ENCODE assay signal across 2 cellular contexts in genomic region chr16:63018581-63019223, GRCh38.
A peak's percentile ranks its signal among the peaks of the same experiment; 100 is the strongest.
TF ChIP-seq lines count a peak whose summit lies in the region.

No MANE protein-coding gene starts in this region.

TF ChIP-seq in liver, 16 proteins besides CTCF, POLR2A, EP300 and RAD21 (continued from another document):
- TF ChIP-seq, protein P1, sequence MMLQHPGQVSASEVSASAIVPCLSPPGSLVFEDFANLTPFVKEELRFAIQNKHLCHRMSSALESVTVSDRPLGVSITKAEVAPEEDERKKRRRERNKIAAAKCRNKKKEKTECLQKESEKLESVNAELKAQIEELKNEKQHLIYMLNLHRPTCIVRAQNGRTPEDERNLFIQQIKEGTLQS (IDR thresholded peaks at IDR 0.05), result peak; percentile 35
- no peak for TF ChIP-seq HNF4G (IDR thresholded peaks at IDR 0.05)

TF ChIP-seq in HepG2, 621 proteins besides CTCF, POLR2A, EP300 and RAD21 (continued from another document):
- no peak for TF ChIP-seq KDM5B (CRISPR knock-in tag; IDR thresholded peaks at IDR 0.05; ENCODE audit: borderline replicate concordance)
- TF ChIP-seq ATF7-NPFF (CRISPR knock-in tag; IDR thresholded peaks at IDR 0.05; ENCODE audit: low read depth), result no peak
- TF ChIP-seq, protein P2, sequence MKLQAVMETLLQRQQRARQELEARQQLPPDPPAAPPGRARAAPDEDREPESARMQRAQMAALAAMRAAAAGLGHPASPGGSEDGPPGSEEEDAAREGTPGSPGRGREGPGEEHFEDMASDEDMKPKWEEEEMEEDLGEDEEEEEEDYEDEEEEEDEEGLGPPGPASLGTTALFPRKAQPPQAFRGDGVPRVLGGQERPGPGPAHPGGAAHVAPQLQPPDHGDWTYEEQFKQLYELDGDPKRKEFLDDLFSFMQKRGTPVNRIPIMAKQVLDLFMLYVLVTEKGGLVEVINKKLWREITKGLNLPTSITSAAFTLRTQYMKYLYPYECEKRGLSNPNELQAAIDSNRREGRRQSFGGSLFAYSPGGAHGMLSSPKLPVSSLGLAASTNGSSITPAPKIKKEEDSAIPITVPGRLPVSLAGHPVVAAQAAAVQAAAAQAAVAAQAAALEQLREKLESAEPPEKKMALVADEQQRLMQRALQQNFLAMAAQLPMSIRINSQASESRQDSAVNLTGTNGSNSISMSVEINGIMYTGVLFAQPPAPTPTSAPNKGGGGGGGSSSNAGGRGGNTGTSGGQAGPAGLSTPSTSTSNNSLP (IDR thresholded peaks at IDR 0.05; ENCODE audit: low read depth, low read length), result no peak
- no peak for TF ChIP-seq ZNF501 (CRISPR knock-in tag; IDR thresholded peaks at IDR 0.05)
- no peak for TF ChIP-seq SNAI1 (CRISPR knock-in tag; IDR thresholded peaks at IDR 0.05; ENCODE audit: borderline replicate concordance)
- TF ChIP-seq ZNF660 (CRISPR knock-in tag; IDR thresholded peaks at IDR 0.05; ENCODE audit: borderline replicate concordance, low read depth), result no peak
- TF ChIP-seq GATAD2A (CRISPR knock-in tag; IDR thresholded peaks at IDR 0.05), result no peak
- TF ChIP-seq FOXK1 (CRISPR knock-in tag; IDR thresholded peaks at IDR 0.05; ENCODE audit: borderline replicate concordance, low read depth), result no peak
- TF ChIP-seq KAT2B (IDR thresholded peaks at IDR 0.05; ENCODE audit: borderline replicate concordance, low read depth, low read length), result no peak
- no peak for TF ChIP-seq NAIF1 (CRISPR knock-in tag; IDR thresholded peaks at IDR 0.05; ENCODE audit: borderline replicate concordance)
- no peak for TF ChIP-seq ZNF513 (CRISPR knock-in tag; conservative IDR thresholded peaks at IDR 0.05)
- TF ChIP-seq SNAPC5 (CRISPR knock-in tag; IDR thresholded peaks at IDR 0.05; ENCODE audit: borderline replicate concordance), result no peak
- TF ChIP-seq THYN1 (CRISPR knock-in tag; IDR thresholded peaks at IDR 0.05; ENCODE audit: borderline replicate concordance, low read depth), result no peak
- TF ChIP-seq TCF7 (IDR thresholded peaks at IDR 0.05; ENCODE audit: low read depth), result no peak
